ENCODE assay signal across 20 cellular contexts in the genomic region with DNA sequence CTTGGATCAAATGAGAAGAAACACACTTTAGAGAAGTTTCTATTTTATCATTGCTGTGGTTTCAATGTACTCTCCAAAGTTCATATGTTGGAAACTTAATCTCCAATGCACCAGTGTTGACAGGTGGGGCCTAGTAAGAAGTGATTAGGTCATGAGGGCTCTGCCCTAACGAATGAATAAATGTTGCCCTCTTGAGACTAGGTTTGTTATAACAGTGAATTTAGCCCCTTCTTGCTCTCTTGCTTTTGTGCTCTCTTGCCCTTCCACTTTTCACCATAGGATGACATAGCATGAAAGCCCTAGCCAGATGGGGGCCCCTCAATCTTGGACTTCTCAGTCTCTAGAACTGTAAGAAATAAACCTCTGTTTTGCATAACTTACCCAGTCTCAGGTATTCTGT.
A peak's percentile ranks its signal among the peaks of the same experiment; 100 is the strongest.
DNase-seq lines count a peak whose midpoint lies in the region; ATAC-seq and TF ChIP-seq lines count a peak whose summit lies in the region.
"Had no signal": no experiment of that assay in that cellular context is flagged by ENCODE, and none has a peak within 500 bp of the region (broad histone marks: within the 10 kb centered on the region; RNA-seq: fewer than 3 reads in every experiment).

No MANE protein-coding gene starts in this region.

- 0 out of 3 replicates have a peak, but pooled peaks have one; percentile 21 for ATAC-seq in RWPE2 (ENCODE audit: low read depth)
- peak; percentile 45 for ATAC-seq in left colon
- ATAC-seq: naive thymus-derived CD8-positive, alpha-beta T cell; stimulated activated naive CD8-positive, alpha-beta T cell treated with anti-CD3 and anti-CD28 coated beads, Interleukin-15, amount 100 ng/mL, for 72 hours had no signal

- TF ChIP-seq CTCF in RWPE2 (IDR thresholded peaks at IDR 0.05; ENCODE audit: poor library complexity, severe bottlenecking): peak; percentile 7

- H3K4me3 ChIP-seq in RWPE2 (ENCODE audit: severe bottlenecking): no peak overlapping the region

- intact Hi-C loops in left colon (cut with DNase I, micrococcal nuclease): no loop called here

- no peaks in the 10 kb centered on the region for H3K36me3 ChIP-seq in RWPE2 (ENCODE audit: low read depth)

- H3K4me1 ChIP-seq in RWPE2 (ENCODE audit: insufficient read depth, poor library complexity, severe bottlenecking): no peaks in the 10 kb centered on the region

- no peaks in the 10 kb centered on the region for H3K9me3 ChIP-seq in RWPE2 (ENCODE audit: severe bottlenecking)

- H3K27ac ChIP-seq in RWPE2 (ENCODE audit: poor library complexity, severe bottlenecking): no peak overlapping the region

- DNase-seq in NCI-H146 (lab: John Stamatoyannopoulos, UW) (peak; percentile 12), NCI-H146 treated with DMSO at 0.1 percent for 48 hours (lab: John Stamatoyannopoulos, UW; ENCODE audit: unreplicated experiment) (no peak), NAMALWA (ENCODE audit: low spot score) (peak; percentile 33), RWPE2 (ENCODE audit: low spot score) (no peak), left colon (no peak), SW 1271 (lab: John Stamatoyannopoulos, UW) (no peak), NCI-H774 (lab: John Stamatoyannopoulos, UW) (no peak)
- no peak for DNase-seq in stimulated activated CD4-positive, alpha-beta T cell treated with anti-CD3 and anti-CD28 coated beads, Interleukin-1b, Interleukin-23, amount 100 ng/mL, for 48 hours
- DNase-seq: activated B cell treated with CpG ODN at 0.5 μM for 24 hours; anterior cingulate cortex; CD4-positive, CD25-positive, alpha-beta regulatory T cell; kidney; midbrain; naive thymus-derived CD8-positive, alpha-beta T cell; NCI-H1105; NCI-H2029; retina; small intestine; stimulated activated CD8-positive, alpha-beta memory T cell treated with anti-CD3 and anti-CD28 coated beads, Interleukin-4, amount 100 ng/mL, for 48 hours; stimulated activated naive CD8-positive, alpha-beta T cell treated with anti-CD3 and anti-CD28 coated beads, Interleukin-15, amount 100 ng/mL, for 72 hours had no signal

- H3K27me3 ChIP-seq in RWPE2 (ENCODE audit: insufficient read depth, poor library complexity, severe bottlenecking): peaks cover 5% of the 10 kb centered on the region

Comparison
In these comparisons a context has a peak if more than half of its experiments do, and no peak if none do; other contexts are left out.
1. DNase-seq: peak in NCI-H146 (single experiment) and NAMALWA (single experiment); none in NCI-H146 treated with DMSO at 0.1 percent for 48 hours (single experiment), RWPE2 (single experiment), left colon (0 of 2), SW 1271 (0 of 2), stimulated activated CD4-positive, alpha-beta T cell treated with anti-CD3 and anti-CD28 coated beads, Interleukin-1b, Interleukin-23, amount 100 ng/mL, for 48 hours (single experiment) and NCI-H774 (single experiment).